In genomic region chr12:110505332-110505731, GRCh38 we compare ENCODE assay signal across 8 cellular contexts.
"Had no signal": no experiment of that assay in that cellular context is flagged by ENCODE, and none has a peak within 500 bp of the region (broad histone marks: within the 10 kb centered on the region; RNA-seq: fewer than 3 reads in every experiment).

No MANE protein-coding gene starts in this region.

- ATAC-seq: HepG2 had no signal

- DNase-seq: IMR-90, Karpas-422, KBM-7, KG1 had no signal

- FAIRE-seq: HepG2, HTR-8/SVneo had no signal

- H3K27ac ChIP-seq: HL-60, KMS-11 had no signal

- H3K9ac ChIP-seq: KMS-11 had no signal

- H3K4me2 ChIP-seq: KMS-11 had no signal
